In the genomic region with DNA sequence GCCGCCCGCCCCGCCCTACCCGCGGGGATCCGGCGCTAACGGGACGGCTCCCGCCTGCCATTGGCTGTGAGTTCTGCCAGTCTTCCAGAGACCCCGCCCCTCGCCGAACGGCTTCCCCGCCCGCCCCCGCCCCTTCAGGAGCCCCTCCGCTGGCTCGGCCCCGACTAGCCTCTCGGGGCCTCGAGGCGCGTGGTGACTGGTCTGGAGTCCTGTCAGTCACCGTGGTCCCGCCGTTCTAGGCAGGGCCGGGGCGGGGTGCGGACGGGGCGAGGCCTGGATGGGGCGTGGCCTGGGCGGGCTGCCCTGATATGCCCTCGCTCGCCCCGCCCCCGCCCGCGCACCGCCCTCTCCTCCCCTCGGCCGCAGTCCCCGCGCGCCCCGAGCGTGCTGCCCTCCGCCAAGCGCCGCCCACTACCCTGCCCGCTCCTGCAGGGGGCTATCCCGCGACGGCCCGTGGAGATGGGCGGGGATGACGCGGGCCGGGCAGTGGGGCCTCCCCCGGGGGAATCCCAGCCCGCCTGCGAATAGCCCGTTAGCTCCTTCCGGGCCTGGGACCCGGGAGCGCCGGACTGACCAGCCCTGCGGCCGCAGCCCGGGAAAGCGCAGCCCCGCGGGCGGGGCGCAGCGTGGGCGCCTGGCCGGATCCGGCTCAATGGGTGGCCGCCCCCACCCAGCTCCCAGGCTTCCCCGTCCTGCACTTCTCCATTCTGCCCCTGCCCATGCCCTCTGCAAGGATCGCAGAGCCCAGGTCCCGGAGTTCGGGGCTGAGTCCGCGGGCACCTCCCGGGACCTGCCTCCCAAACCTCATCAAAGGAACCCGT, we compare ENCODE assay signal across 8 cellular contexts. TPM values are rescaled to one million over a fixed set of nuclear protein-coding genes. Genes with fewer than 3 reads are reported as not detected.
DNase-seq lines count a peak whose midpoint lies in the region; ATAC-seq, FAIRE-seq and TF ChIP-seq lines count a peak whose summit lies in the region.

No MANE protein-coding gene starts in this region.

- H3K36me3 ChIP-seq in HepG2 (replicated peaks in 1 of 2; ENCODE audit: control insufficient read depth in 1 of 2, insufficient read depth in 2 of 2, low read length in 2 of 2): no peaks in the 10 kb centered on the region

- no TSS peak for BruUV-seq in HepG2 (replicated peaks; lab: Mats Ljungman, UMichigan)

- no peaks in the 10 kb centered on the region; a peak in 1 of 5 replicates for H3K27me3 ChIP-seq in HepG2 (ENCODE audit: control insufficient read depth in 1 of 2, insufficient read depth in 2 of 2, low read length in 2 of 2)

- H3K9ac ChIP-seq in HepG2 (ENCODE audit: insufficient read depth, low read depth, low read length): peak overlapping the region; percentile 78

- H3K27ac Mint-ChIP-seq in activated CD4-positive, alpha-beta T cell treated with anti-CD3 and anti-CD28 coated beads, Interleukin-2, amount 10 ng/mL, durations not matched to agents 7 days and 5 days: peak overlapping the region; percentile 97

- no peak; a peak in 1 of 4 replicates for TF ChIP-seq POLR2A in HepG2 (IDR thresholded peaks at IDR 0.05; ENCODE audit: insufficient read depth in 1 of 2, low read depth in 2 of 2, low read length in 2 of 2)

- no peak for TF ChIP-seq CTCF in C4-2B (conservative IDR thresholded peaks at IDR 0.05)
- peak; percentile 15; the same call in 1 of the 2 replicates for TF ChIP-seq CTCF in HepG2 (CRISPR knock-in tag; IDR thresholded peaks at IDR 0.05)

- TF ChIP-seq EP300 in HepG2 (IDR thresholded peaks at IDR 0.05; ENCODE audit: low read depth in 2 of 2, low read length in 2 of 2) (no peak), HepG2 (CRISPR knock-in tag; IDR thresholded peaks at IDR 0.05; ENCODE audit: borderline replicate concordance) (no peak)

- peak; percentile 86 for ATAC-seq in GM19395 (IDR thresholded peaks at IDR 0.05; ENCODE audit: unreplicated experiment)
- peak; percentile 93 for ATAC-seq in HG03521 (IDR thresholded peaks at IDR 0.05; ENCODE audit: unreplicated experiment)
- peak; percentile 96 for ATAC-seq in HepG2

- peaks cover 16% of the 10 kb centered on the region for H3K4me1 Mint-ChIP-seq in activated CD4-positive, alpha-beta T cell treated with anti-CD3 and anti-CD28 coated beads, Interleukin-2, amount 10 ng/mL, durations not matched to agents 7 days and 5 days

- H3K79me2 ChIP-seq in HepG2 (ENCODE audit: insufficient read depth, low read length): no peaks in the 10 kb centered on the region

- peaks cover 47% of the 10 kb centered on the region for H3K4me1 ChIP-seq in HepG2 (ENCODE audit: insufficient read depth, low read length)

- no peaks in the 10 kb centered on the region for H3K9me3 ChIP-seq in HepG2 (ENCODE audit: low read length)

- H3K4me2 ChIP-seq in HepG2 (ENCODE audit: low read depth, low read length): peak overlapping the region; percentile 91

- DNase-seq in NCI-H526 treated with DMSO at 0.1 percent for 48 hours (lab: John Stamatoyannopoulos, UW): peak; percentile 93
- DNase-seq in activated CD4-positive, alpha-beta T cell treated with anti-CD3 and anti-CD28 coated beads, Interleukin-2, amount 10 ng/mL, durations not matched to agents 7 days and 5 days: peak; percentile 99
- DNase-seq in cortex of kidney (lab: John Stamatoyannopoulos, UW): peak; percentile 45
- peak; percentile 92 for DNase-seq in HepG2 (ENCODE audit: low spot score)
- DNase-seq in stimulated activated CD4-positive, alpha-beta T cell treated with anti-CD3 and anti-CD28 coated beads, Interleukin-2, amount 100 ng/mL, for 4 hours (ENCODE audit: low read depth): peak; percentile 99

- WGBS in HepG2 (ENCODE audit: low lambda C conversion rate): under 1% methylated on average over 20 of the region's 89 CpGs

- H3K27ac ChIP-seq in C4-2B (peak overlapping the region; percentile 84), HepG2 (ENCODE audit: extremely low read length, insufficient read depth, low read length) (peak overlapping the region; percentile 58)

- TF ChIP-seq RAD21 in HepG2 (CRISPR knock-in tag; IDR thresholded peaks at IDR 0.05): peak; percentile 45

- intact Hi-C loops in HepG2 (cut with micrococcal nuclease; ENCODE audit: unreplicated experiment): no loop called here

- no peaks in the 10 kb centered on the region for H3K36me3 Mint-ChIP-seq in activated CD4-positive, alpha-beta T cell treated with anti-CD3 and anti-CD28 coated beads, Interleukin-2, amount 10 ng/mL, durations not matched to agents 7 days and 5 days (ENCODE audit: low read depth)

- no peaks in the 10 kb centered on the region for H3K9me3 Mint-ChIP-seq in activated CD4-positive, alpha-beta T cell treated with anti-CD3 and anti-CD28 coated beads, Interleukin-2, amount 10 ng/mL, durations not matched to agents 7 days and 5 days

- H3K4me3 Mint-ChIP-seq in activated CD4-positive, alpha-beta T cell treated with anti-CD3 and anti-CD28 coated beads, Interleukin-2, amount 10 ng/mL, durations not matched to agents 7 days and 5 days: peak overlapping the region; percentile 93

- H2AFZ ChIP-seq in HepG2 (ENCODE audit: low read length): no peak overlapping the region

- POLR2A ChIA-PET in activated CD4-positive, alpha-beta T cell treated with anti-CD3 and anti-CD28 coated beads, Interleukin-2, amount 10 ng/mL, durations not matched to agents 7 days and 5 days (lab: Charles Lee): interaction anchor here (0.8 kb wide), 1 partner anchor 270 kb away, joined by 3 read pairs; no protein-coding TSS in a partner anchor
- POLR2A ChIA-PET in HepG2 (lab: Yijun Ruan, JAX): interaction anchor here (0.6 to 1.6 kb wide), 5 partner anchors 13 to 127 kb away, joined by 3 to 7 read pairs (median 4); no protein-coding TSS in a partner anchor

- H3K4me3 ChIP-seq in HepG2 (replicated peaks in 1 of 3; ENCODE audit: insufficient read depth in 1 of 3, low read depth in 2 of 3, low read length in 3 of 3): peak overlapping the region; percentile 86 to 96 (median 95)

- in situ Hi-C loops in HepG2 (cut with HindIII; ENCODE audit: extremely low pct_ligation_motif_present, low pct_unique_long_range_greater_than_20kb): no loop called here

- H4K20me1 ChIP-seq in HepG2 (ENCODE audit: insufficient read depth, low read length): no peaks in the 10 kb centered on the region

- no peak for FAIRE-seq in HepG2 (lab: Jason Lieb, UNC)

- peaks cover 20% of the 10 kb centered on the region for H3K27me3 Mint-ChIP-seq in activated CD4-positive, alpha-beta T cell treated with anti-CD3 and anti-CD28 coated beads, Interleukin-2, amount 10 ng/mL, durations not matched to agents 7 days and 5 days

- CTCF ChIA-PET in activated CD4-positive, alpha-beta T cell treated with anti-CD3 and anti-CD28 coated beads, Interleukin-2, amount 10 ng/mL, durations not matched to agents 7 days and 5 days (lab: Charles Lee): interaction anchor here (0.6 to 1.4 kb wide), 6 partner anchors 11 to 125 kb away, joined by 3 to 4 read pairs (median 3); no protein-coding TSS in a partner anchor
- CTCF ChIA-PET in HepG2 (lab: Yijun Ruan, JAX; ENCODE audit: low intra/inter-chr PET ratio, low total read pairs): no interaction called here

RNA-seq across cellular contexts. Expression of a gene that starts 0.4 kb away (rescaled TPM):
- 1 to 10 TPM; 2.2 to 2.8 TPM for total RNA-seq in activated CD4-positive, alpha-beta T cell treated with anti-CD3 and anti-CD28 coated beads, Interleukin-2, amount 10 ng/mL, durations not matched to agents 7 days and 5 days
- 4.5 and 8.6 TPM in 2 replicates for total RNA-seq in HepG2 (2016; rRNA removed; fragmentation: Illumina TruSeq; extraction: Trizol)
- 1.3 TPM in 2 replicates for total RNA-seq in HepG2 (2016; cell fraction: cytosol; rRNA removed; fragmentation: Illumina TruSeq; extraction: Trizol; ENCODE audit: low read depth)
- total RNA-seq in HepG2 (2016; cell fraction: insoluble cytoplasmic fraction; rRNA removed; fragmentation: Illumina TruSeq; extraction: Trizol): 4.2 and 4.3 TPM in 2 replicates
- 1.5 and 2.5 TPM in 2 replicates for total RNA-seq in HepG2 (2016; cell fraction: membrane; rRNA removed; fragmentation: Illumina TruSeq; extraction: Trizol)
- total RNA-seq in HepG2 (2016; cell fraction: nucleus; rRNA removed; fragmentation: Illumina TruSeq; extraction: Trizol): 4.3 and 7.1 TPM in 2 replicates
- 6.2 TPM in 2 replicates for polyA plus RNA-seq in HepG2 (2011; rRNA removed)
- 4.0 and 5.3 TPM in 2 replicates for polyA plus RNA-seq in HepG2 (2011; cell fraction: cytosol; rRNA removed)
- 5.9 and 7.6 TPM in 2 replicates for polyA plus RNA-seq in HepG2 (2011; cell fraction: nucleus; rRNA removed)
- 3.9 and 4.2 TPM in 2 replicates for polyA plus RNA-seq in HepG2 (2012)
- polyA plus RNA-seq in HepG2 (2016; cell fraction: cytosol; fragmentation: Illumina TruSeq; extraction: Trizol; ENCODE audit: low read depth): 1.1 and 1.5 TPM in 2 replicates
- 3.4 and 4.0 TPM in 2 replicates for polyA plus RNA-seq in HepG2 (2016; cell fraction: insoluble cytoplasmic fraction; fragmentation: Illumina TruSeq; extraction: Trizol; ENCODE audit: low read depth)
- 1.0 and 1.9 TPM in 2 replicates for polyA plus RNA-seq in HepG2 (2016; cell fraction: membrane; fragmentation: Illumina TruSeq; extraction: Trizol; ENCODE audit: low read depth)
- polyA plus RNA-seq in HepG2 (2016; cell fraction: nucleus; fragmentation: Illumina TruSeq; extraction: Trizol; ENCODE audit: insufficient read depth, low read depth): 5.3 and 6.5 TPM in 2 replicates
- 20.5 and 48.7 TPM in 2 replicates for polyA minus RNA-seq in HepG2 (2011; rRNA and poly(A)+ RNA removed; ENCODE audit: low replicate concordance)
- polyA minus RNA-seq in HepG2 (2011; cell fraction: cytosol; rRNA and poly(A)+ RNA removed): 5.5 and 6.4 TPM in 2 replicates
- polyA minus RNA-seq in HepG2 (2011; cell fraction: nucleus; rRNA and poly(A)+ RNA removed): 11.1 and 11.6 TPM in 2 replicates

RNA-seq across cellular contexts. Expression of a gene that starts 32.8 kb away (rescaled TPM):
- total RNA-seq in activated CD4-positive, alpha-beta T cell treated with anti-CD3 and anti-CD28 coated beads, Interleukin-2, amount 10 ng/mL, durations not matched to agents 7 days and 5 days: not detected
- total RNA-seq in HepG2 (2016; rRNA removed; fragmentation: Illumina TruSeq; extraction: Trizol): not detected in 2 replicates
- total RNA-seq in HepG2 (2016; cell fraction: cytosol; rRNA removed; fragmentation: Illumina TruSeq; extraction: Trizol; ENCODE audit: low read depth): not detected in 2 replicates
- total RNA-seq in HepG2 (2016; cell fraction: insoluble cytoplasmic fraction; rRNA removed; fragmentation: Illumina TruSeq; extraction: Trizol): 0.26 TPM in 1 of 2 replicates, not detected in the other
- total RNA-seq in HepG2 (2016; cell fraction: membrane; rRNA removed; fragmentation: Illumina TruSeq; extraction: Trizol): not detected in 2 replicates
- total RNA-seq in HepG2 (2016; cell fraction: nucleus; rRNA removed; fragmentation: Illumina TruSeq; extraction: Trizol): not detected in 2 replicates
- polyA plus RNA-seq in HepG2 (2011; rRNA removed): 0.16 TPM in 2 replicates
- polyA plus RNA-seq in HepG2 (2011; cell fraction: cytosol; rRNA removed): not detected in 2 replicates
- polyA plus RNA-seq in HepG2 (2011; cell fraction: nucleus; rRNA removed): not detected in 2 replicates
- not detected in 2 replicates for polyA plus RNA-seq in HepG2 (2012)
- not detected in 2 replicates for polyA plus RNA-seq in HepG2 (2016; cell fraction: cytosol; fragmentation: Illumina TruSeq; extraction: Trizol; ENCODE audit: low read depth)
- polyA plus RNA-seq in HepG2 (2016; cell fraction: insoluble cytoplasmic fraction; fragmentation: Illumina TruSeq; extraction: Trizol; ENCODE audit: low read depth): not detected in 2 replicates
- not detected in 2 replicates for polyA plus RNA-seq in HepG2 (2016; cell fraction: membrane; fragmentation: Illumina TruSeq; extraction: Trizol; ENCODE audit: low read depth)
- not detected in 2 replicates for polyA plus RNA-seq in HepG2 (2016; cell fraction: nucleus; fragmentation: Illumina TruSeq; extraction: Trizol; ENCODE audit: insufficient read depth, low read depth)
- 2.8 TPM in 1 of 2 replicates, not detected in the other for polyA minus RNA-seq in HepG2 (2011; rRNA and poly(A)+ RNA removed; ENCODE audit: low replicate concordance)
- polyA minus RNA-seq in HepG2 (2011; cell fraction: cytosol; rRNA and poly(A)+ RNA removed): not detected in 2 replicates
- polyA minus RNA-seq in HepG2 (2011; cell fraction: nucleus; rRNA and poly(A)+ RNA removed): not detected in 2 replicates

Comparison
In these comparisons a context has a peak if more than half of its experiments do, and no peak if none do; other contexts are left out.
1. Peak in every context shown above with its lines: DNase-seq, ATAC-seq, H3K4me3 ChIP-seq and H3K27ac ChIP-seq.
2. DNase-seq: peak in every context shown above with its lines; median percentile 99 in activated CD4-positive, alpha-beta T cell treated with anti-CD3 and anti-CD28 coated beads, Interleukin-2, amount 10 ng/mL, durations not matched to agents 7 days and 5 days; 99 in stimulated activated CD4-positive, alpha-beta T cell treated with anti-CD3 and anti-CD28 coated beads, Interleukin-2, amount 100 ng/mL, for 4 hours; 93 in NCI-H526 treated with DMSO at 0.1 percent for 48 hours; 92 in HepG2; 45 in cortex of kidney.